Comparison of ENCODE assay signal across 12 cellular contexts in the genomic region with DNA sequence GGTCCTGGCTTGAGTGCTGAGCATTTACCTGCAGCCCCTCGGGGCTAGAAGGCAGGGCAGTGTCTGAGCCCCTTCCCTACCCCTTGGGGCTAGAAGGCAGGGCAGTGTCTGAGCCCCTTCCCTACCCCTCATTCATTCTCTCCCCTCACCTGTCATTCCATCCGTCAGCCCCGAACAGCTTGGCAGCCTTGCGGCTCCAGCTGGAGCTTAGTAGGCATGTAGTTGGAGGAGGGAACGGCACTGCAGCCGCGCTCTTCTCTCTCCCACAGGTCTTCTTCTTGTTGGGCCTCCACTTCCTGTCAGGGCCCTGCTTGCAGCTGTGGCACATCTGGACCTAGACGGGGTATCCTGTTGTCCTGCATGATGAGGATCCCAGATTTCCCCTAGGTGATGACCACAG. TPM values are rescaled to one million over a fixed set of nuclear protein-coding genes. Genes with fewer than 3 reads are reported as not detected.
DNase-seq lines count a peak whose midpoint lies in the region; ATAC-seq and TF ChIP-seq lines count a peak whose summit lies in the region.
"Had no signal": no experiment of that assay in that cellular context is flagged by ENCODE, and none has a peak within 500 bp of the region (broad histone marks: within the 10 kb centered on the region; RNA-seq: fewer than 3 reads in every experiment).

No MANE protein-coding gene starts in this region.

- H2AK5ac ChIP-seq in H9 (ENCODE audit: insufficient read length, low read length): no peak overlapping the region

- peaks cover 7% of the 10 kb centered on the region for H3K36me3 Mint-ChIP-seq in T-helper 1 cell treated with Interleukin-12 subunit alpha and Interleukin-12 subunit beta and Interleukin-4 antibody, amounts not matched to agents 30 μg/mL and 1 μg/mL, for 36 hours (ENCODE audit: low read depth)
- H3K36me3 Mint-ChIP-seq in H9 (ENCODE audit: insufficient read depth in 1 of 3, low read depth in 3 of 3): no peaks in the 10 kb centered on the region
- H3K36me3 Mint-ChIP-seq in effector memory CD8-positive, alpha-beta T cell (ENCODE audit: insufficient read depth): peaks cover 44% of the 10 kb centered on the region

- no CpG with 5 or more reads among the region's 8 CpGs for whole genome bisulfite sequencing in H9 (ENCODE audit: extremely low coverage, insufficient read length, low lambda C conversion rate)

- peak overlapping the region; percentile 31; the same call in 1 of the 2 replicates for H3K14ac ChIP-seq in H9 (ENCODE audit: insufficient read depth, low read length)

- H2BK120ac ChIP-seq in H9 (ENCODE audit: low read depth, low read length, poor library complexity, severe bottlenecking): no peak overlapping the region

- no peak for TF ChIP-seq CTCF in H9 (conservative IDR thresholded peaks at IDR 0.05)
- no peak for TF ChIP-seq CTCF in lower lobe of right lung (IDR thresholded peaks at IDR 0.05)

- H3T11ph ChIP-seq in H9 (ENCODE audit: low read length): no peak overlapping the region

- peaks cover 4% of the 10 kb centered on the region; the same call in 1 of the 2 replicates for H3K79me2 ChIP-seq in H9 (ENCODE audit: insufficient read depth, low read length)

- H2BK20ac ChIP-seq in H9 (ENCODE audit: low read depth, low read length, poor library complexity, severe bottlenecking): no peak overlapping the region

- H3K4me3 ChIP-seq in skeletal muscle satellite cell (ENCODE audit: low read length) (peak overlapping the region; percentile 29), lower lobe of right lung (no peak overlapping the region)

- H4K8ac ChIP-seq in H9 (replicated peaks; ENCODE audit: insufficient read length, low read depth, low read length): no peak overlapping the region

- H3K9ac ChIP-seq in H9 (ENCODE audit: extremely low read depth, insufficient read length, low read length) (no peak overlapping the region), skeletal muscle satellite cell (ENCODE audit: low read depth, low read length) (no peak overlapping the region)

- H3K4me3 Mint-ChIP-seq in T-helper 1 cell treated with Interleukin-12 subunit alpha and Interleukin-12 subunit beta and Interleukin-4 antibody, amounts not matched to agents 30 μg/mL and 1 μg/mL, for 36 hours: peak overlapping the region; percentile 40
- H3K4me3 Mint-ChIP-seq in H9: no peak overlapping the region
- peak overlapping the region; percentile 49 to 51 for H3K4me3 Mint-ChIP-seq in effector memory CD8-positive, alpha-beta T cell

- no peak overlapping the region for H2BK15ac ChIP-seq in H9 (ENCODE audit: low read depth, low read length)

- intact Hi-C loops in lower lobe of right lung (cut with DNase I): no loop called here

- H3K56ac ChIP-seq in H9 (ENCODE audit: insufficient read length, low read depth, low read length): no peak overlapping the region

- H3K23ac ChIP-seq in H9 (ENCODE audit: insufficient read length, low read depth, low read length): no peak overlapping the region

- no peaks in the 10 kb centered on the region for H3K9me3 ChIP-seq in H9 (ENCODE audit: control insufficient read depth, low read depth, low read length)
- H3K9me3 ChIP-seq in skeletal muscle satellite cell (replicated peaks; ENCODE audit: low read length): no peaks in the 10 kb centered on the region
- no peaks in the 10 kb centered on the region for H3K9me3 ChIP-seq in lower lobe of right lung

- H3K4me2 ChIP-seq in H9 (ENCODE audit: insufficient read depth, insufficient read length, low read length) (no peak overlapping the region), skeletal muscle satellite cell (ENCODE audit: low read length) (peak overlapping the region; percentile 53)

- no peaks in the 10 kb centered on the region for H3K27me3 Mint-ChIP-seq in T-helper 1 cell treated with Interleukin-12 subunit alpha and Interleukin-12 subunit beta and Interleukin-4 antibody, amounts not matched to agents 30 μg/mL and 1 μg/mL, for 36 hours (ENCODE audit: low read depth)
- H3K27me3 Mint-ChIP-seq in H9 (ENCODE audit: low read depth): no peaks in the 10 kb centered on the region
- H3K27me3 Mint-ChIP-seq in effector memory CD8-positive, alpha-beta T cell: no peaks in the 10 kb centered on the region

- H3K36me3 ChIP-seq in skeletal muscle satellite cell (ENCODE audit: insufficient read depth, low read length) (no peaks in the 10 kb centered on the region), lower lobe of right lung (no peaks in the 10 kb centered on the region)

- H3K18ac ChIP-seq in H9 (ENCODE audit: insufficient read length, low read depth, low read length): no peak overlapping the region

- ATAC-seq in effector memory CD8-positive, alpha-beta T cell (replicated peaks): no peak
- ATAC-seq in lower lobe of right lung: no peak

- H3K4me1 ChIP-seq in H9 (ENCODE audit: insufficient read depth, low read length): peaks cover 19% of the 10 kb centered on the region; the same call in 1 of the 2 replicates
- H3K4me1 ChIP-seq in skeletal muscle satellite cell (ENCODE audit: control insufficient read depth, insufficient read depth, low read length): peaks cover 53% of the 10 kb centered on the region
- peaks cover 86% of the 10 kb centered on the region for H3K4me1 ChIP-seq in lower lobe of right lung

- peaks cover 79% of the 10 kb centered on the region for H3K4me1 Mint-ChIP-seq in T-helper 1 cell treated with Interleukin-12 subunit alpha and Interleukin-12 subunit beta and Interleukin-4 antibody, amounts not matched to agents 30 μg/mL and 1 μg/mL, for 36 hours (ENCODE audit: low read depth)
- H3K4me1 Mint-ChIP-seq in H9: peaks cover 73 to 76% of the 10 kb centered on the region in 2 experiments
- peaks cover 81 to 84% of the 10 kb centered on the region in 2 donors for H3K4me1 Mint-ChIP-seq in effector memory CD8-positive, alpha-beta T cell (ENCODE audit: low read depth in 2 of 2)

- peak overlapping the region; percentile 69 for H3K27ac Mint-ChIP-seq in T-helper 1 cell treated with Interleukin-12 subunit alpha and Interleukin-12 subunit beta and Interleukin-4 antibody, amounts not matched to agents 30 μg/mL and 1 μg/mL, for 36 hours
- no peak overlapping the region for H3K27ac Mint-ChIP-seq in H9
- peak overlapping the region; percentile 36 to 82 for H3K27ac Mint-ChIP-seq in effector memory CD8-positive, alpha-beta T cell

- peaks cover 2% of the 10 kb centered on the region for H3K79me1 ChIP-seq in H9 (ENCODE audit: insufficient read depth, low read depth, low read length, poor library complexity, severe bottlenecking)

- H3K9me3 Mint-ChIP-seq in T-helper 1 cell treated with Interleukin-12 subunit alpha and Interleukin-12 subunit beta and Interleukin-4 antibody, amounts not matched to agents 30 μg/mL and 1 μg/mL, for 36 hours: no peaks in the 10 kb centered on the region
- no peaks in the 10 kb centered on the region for H3K9me3 Mint-ChIP-seq in H9
- H3K9me3 Mint-ChIP-seq in effector memory CD8-positive, alpha-beta T cell: no peaks in the 10 kb centered on the region

- H3K23me2 ChIP-seq in H9 (ENCODE audit: insufficient read length, low read depth, low read length, poor library complexity, severe bottlenecking): no peaks in the 10 kb centered on the region

- no peak overlapping the region for H2BK5ac ChIP-seq in H9 (ENCODE audit: insufficient read length, low read length)

- H3K27me3 ChIP-seq in H9 (ENCODE audit: insufficient read depth, low read length) (no peaks in the 10 kb centered on the region), skeletal muscle satellite cell (ENCODE audit: control insufficient read depth, insufficient read depth, low read length) (no peaks in the 10 kb centered on the region), lower lobe of right lung (ENCODE audit: low read depth) (no peaks in the 10 kb centered on the region)

- H4K5ac ChIP-seq in H9 (ENCODE audit: insufficient read length, low read depth, low read length): no peak overlapping the region

- H4K20me1 ChIP-seq in H9 (ENCODE audit: control insufficient read depth, insufficient read depth, insufficient read length): no peaks in the 10 kb centered on the region

- H3K27ac ChIP-seq in H9 (ENCODE audit: insufficient read length, low read depth, low read length): no peak overlapping the region
- no peak overlapping the region for H3K27ac ChIP-seq in lower lobe of right lung

- H2BK12ac ChIP-seq in H9 (ENCODE audit: insufficient read length, low read depth, low read length): no peak overlapping the region

- H2AFZ ChIP-seq in H9 (ENCODE audit: low read length): no peak overlapping the region

- H4K91ac ChIP-seq in H9 (ENCODE audit: insufficient read length, low read depth, low read length): no peak overlapping the region

- H3K4ac ChIP-seq in H9 (ENCODE audit: low read depth, low read length): no peak overlapping the region

- DNase-seq in T-helper 1 cell (no peak), H9 (no peak), lower lobe of right lung (no peak), iPS-NIHi11 (ENCODE audit: low spot score) (no peak), NCI-H146 treated with DMSO at 0.1 percent for 48 hours (lab: John Stamatoyannopoulos, UW; ENCODE audit: unreplicated experiment) (no peak)
- DNase-seq in effector memory CD8-positive, alpha-beta T cell: no peak
- DNase-seq: activated CD4-positive, CD25-positive, alpha-beta regulatory T cell; hippocampal formation; midbrain; SHP77 treated with DMSO at 0.1 percent for 48 hours had no signal

RNA-seq across cellular contexts. Expression of a gene that starts 22.1 kb away (rescaled TPM):
- 48.0 and 50.1 TPM in 2 replicates for total RNA-seq in H9 (2021)
- 20.8 and 29.5 TPM in 2 replicates for total RNA-seq in skeletal muscle satellite cell (2012; rRNA removed)
- total RNA-seq in lower lobe of right lung: 87.0 TPM

Comparison
In these comparisons a context has a peak if more than half of its experiments do, and no peak if none do; other contexts are left out.
1. H3K27ac Mint-ChIP-seq: peak in T-helper 1 cell treated with Interleukin-12 subunit alpha and Interleukin-12 subunit beta and Interleukin-4 antibody, amounts not matched to agents 30 μg/mL and 1 μg/mL, for 36 hours (single experiment) and effector memory CD8-positive, alpha-beta T cell (2 of 2); none in H9 (0 of 3).
2. H3K4me3 Mint-ChIP-seq: peak in T-helper 1 cell treated with Interleukin-12 subunit alpha and Interleukin-12 subunit beta and Interleukin-4 antibody, amounts not matched to agents 30 μg/mL and 1 μg/mL, for 36 hours (single experiment) and effector memory CD8-positive, alpha-beta T cell (2 of 2); none in H9 (0 of 2).